ENCODE assay signal across 9 cellular contexts in genomic region chr5:53170748-53171349, GRCh38.
DNase-seq lines count a peak whose midpoint lies in the region; FAIRE-seq and TF ChIP-seq lines count a peak whose summit lies in the region.
"Had no signal": no experiment of that assay in that cellular context is flagged by ENCODE, and none has a peak within 500 bp of the region (broad histone marks: within the 10 kb centered on the region; RNA-seq: fewer than 3 reads in every experiment).

No MANE protein-coding gene starts in this region.

- no peaks in the 10 kb centered on the region for H4K20me1 ChIP-seq in mammary epithelial cell (ENCODE audit: insufficient read depth, low read length)

- DNase-seq in AG20443 (ENCODE audit: low spot score) (peak; percentile 54), GM18507 (ENCODE audit: extremely low spot score, insufficient read length, low read depth) (no peak), NCI-H1694 treated with DMSO at 0.1 percent for 48 hours (lab: John Stamatoyannopoulos, UW) (peak; percentile 10), mammary epithelial cell (peak; percentile 52), lung microvascular endothelial cell (ENCODE audit: low read depth in 2 of 2) (peak; percentile 50 to 64), lower leg skin (ENCODE audit: low spot score in 2 of 2) (no peak), germinal center (ENCODE audit: low spot score) (no peak), KG1 (lab: John Stamatoyannopoulos, UW) (no peak)

- dilution Hi-C loops in mammary epithelial cell (cut with HindIII; ENCODE audit: low sequenced_read_pairs): no loop called here

- CTCF ChIA-PET in mammary epithelial cell (lab: Charles Lee; ENCODE audit: low non-redundant PET): interaction anchor here (0.6 kb wide), 1 partner anchor 260 kb away, joined by 3 read pairs; no protein-coding TSS in a partner anchor

- intact Hi-C loops in mammary epithelial cell (cut with micrococcal nuclease) (loop anchor here (1.0 to 5.0 kb wide), 9 partner anchors 91 to 1061 kb away; partner anchors contain the start of gene FST), lower leg skin (cut with DNase I; ENCODE audit: low total_unique reads) (loop anchor here (5.0 kb wide), 2 partner anchors 1046 to 1061 kb away; no protein-coding TSS in a partner anchor)

- no peaks in the 10 kb centered on the region for H3K36me3 ChIP-seq in mammary epithelial cell (ENCODE audit: insufficient read depth, low read length)
- H3K36me3 ChIP-seq: thyroid gland had no signal

- TF ChIP-seq CTCF in mammary epithelial cell (conservative IDR thresholded peaks at IDR 0.05 in 1 of 2, IDR thresholded peaks at IDR 0.05 in 1 of 2; ENCODE audit: extremely low read depth in 1 of 2, insufficient read depth in 1 of 2, low read depth in 1 of 2, low read length in 2 of 2) (peak; percentile 77 to 78), lower leg skin (IDR thresholded peaks at IDR 0.05) (no peak)

- in situ Hi-C loops in mammary epithelial cell (cut with MboI; ENCODE audit: low sequenced_read_pairs in 2 of 2): loop anchor here (10.0 to 25.0 kb wide), 3 partner anchors 254 to 1041 kb away; no protein-coding TSS in a partner anchor

- no peak for TF ChIP-seq POLR2A in lower leg skin (IDR thresholded peaks at IDR 0.05)

- H3K27me3 ChIP-seq in mammary epithelial cell (ENCODE audit: insufficient read depth, low read length): no peaks in the 10 kb centered on the region
- H3K27me3 ChIP-seq: thyroid gland had no signal

- H3K27ac ChIP-seq in mammary epithelial cell (ENCODE audit: insufficient read depth, low read depth, low read length): peak overlapping the region; percentile 51
- H3K27ac ChIP-seq: thyroid gland had no signal

- H3K79me2 ChIP-seq in mammary epithelial cell (ENCODE audit: insufficient read depth, low read length): no peaks in the 10 kb centered on the region

- H2AFZ ChIP-seq in mammary epithelial cell (ENCODE audit: low read depth, low read length): no peak overlapping the region

- H3K9me3 ChIP-seq in mammary epithelial cell (replicated peaks; ENCODE audit: insufficient read depth, low read length): peaks cover 3% of the 10 kb centered on the region
- H3K9me3 ChIP-seq: thyroid gland had no signal

- H3K4me1 ChIP-seq in mammary epithelial cell (ENCODE audit: insufficient read depth, low read length): no peaks in the 10 kb centered on the region

- H3K9ac ChIP-seq in mammary epithelial cell (ENCODE audit: insufficient read depth, low read length): no peak overlapping the region

- BruUV-seq in mammary epithelial cell (replicated peaks; lab: Mats Ljungman, UMichigan): no TSS peak

- H3K4me3 ChIP-seq in mammary epithelial cell (replicated peaks in 1 of 3; ENCODE audit: insufficient read depth in 1 of 3, low read depth in 2 of 3, low read length in 3 of 3): no peak overlapping the region
- H3K4me3 ChIP-seq in lower leg skin (ENCODE audit: low read depth, poor library complexity, severe bottlenecking): no peak overlapping the region
- H3K4me3 ChIP-seq: thyroid gland had no signal

- peak; percentile 51 for FAIRE-seq in GM18507 (lab: Jason Lieb, UNC)

- 100% methylated on average over 1 of the region's 1 CpG for WGBS in mammary epithelial cell (ENCODE audit: low coverage, missing lambda C conversion rate)
- 75 to 88% methylated on average over 1 of the region's 1 CpG for WGBS in lower leg skin, 2 donors

- H3K4me2 ChIP-seq in mammary epithelial cell (ENCODE audit: insufficient read depth, low read depth, low read length): no peak overlapping the region

Comparison
In these comparisons a context has a peak if more than half of its experiments do, and no peak if none do; other contexts are left out.
1. DNase-seq: peak in AG20443 (single experiment), NCI-H1694 treated with DMSO at 0.1 percent for 48 hours (single experiment), mammary epithelial cell (single experiment) and lung microvascular endothelial cell (2 of 2); none in GM18507 (single experiment), lower leg skin (0 of 2), germinal center (single experiment) and KG1 (single experiment).
2. CTCF ChIP-seq: peak in mammary epithelial cell (2 of 2); none in lower leg skin (0 of 3).